Comparison of ENCODE assay signal across 9 cellular contexts in genomic region chr17:20469103-20469502, GRCh38. TPM values are rescaled to one million over a fixed set of nuclear protein-coding genes. Genes with fewer than 3 reads are reported as not detected.
"Had no signal": no experiment of that assay in that cellular context is flagged by ENCODE, and none has a peak within 500 bp of the region (broad histone marks: within the 10 kb centered on the region; RNA-seq: fewer than 3 reads in every experiment).

No MANE protein-coding gene starts in this region.

RNA-seq across cellular contexts. Expression of gene LGALS9B, which starts 1.8 kb away (rescaled TPM):
- total RNA-seq: activated CD4-positive, alpha-beta memory T cell treated with anti-CD3 and anti-CD28 coated beads, Interleukin-2, amount 10 ng/mL, durations not matched to agents 7 days and 5 days; activated CD4-positive, alpha-beta T cell treated with anti-CD3 and anti-CD28 coated beads for 36 hours; activated T-helper 2 cell treated with anti-CD3 and anti-CD28 coated beads, Interferon-gamma antibody, Interleukin-2, Interleukin-4, amounts not matched to agents 10 μg/mL and 5 μg/mL and 100 μg/mL, durations not matched to agents 14 hours and 24 hours and 36 hours; ascending aorta; cardiac muscle cell; cerebellum; T-helper 1 cell treated with Interleukin-12 subunit alpha and Interleukin-12 subunit beta and Interleukin-4 antibody, amounts not matched to agents 30 ng/mL and 1 ng/mL, for 36 hours; T-helper 17 cell; WTC11 had no signal
- polyA plus RNA-seq: cardiac muscle cell had no signal
